ENCODE assay signal across 19 cellular contexts in the genomic region with DNA sequence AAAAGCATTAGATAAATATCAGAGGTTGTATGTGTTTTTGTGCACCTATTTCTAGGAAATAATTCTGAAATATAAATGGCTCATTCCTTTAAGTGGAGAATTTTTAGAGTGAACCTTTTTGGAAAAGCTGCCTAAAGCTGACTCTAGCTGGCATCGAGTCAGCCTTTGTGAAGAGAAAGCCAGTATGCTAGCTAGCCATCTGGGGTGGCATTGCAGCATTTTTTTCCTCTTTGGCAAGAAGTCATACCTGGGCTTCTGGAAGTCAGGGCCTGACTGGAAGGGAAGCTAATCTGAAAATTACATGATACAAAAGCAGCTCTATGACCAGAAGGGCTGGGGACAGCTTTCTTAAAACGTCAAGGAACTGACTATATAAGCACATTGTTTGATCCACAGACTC. TPM values are rescaled to one million over a fixed set of nuclear protein-coding genes. Genes with fewer than 3 reads are reported as not detected.
A peak's percentile ranks its signal among the peaks of the same experiment; 100 is the strongest.
DNase-seq lines count a peak whose midpoint lies in the region; ATAC-seq and TF ChIP-seq lines count a peak whose summit lies in the region.
"Had no signal": no experiment of that assay in that cellular context is flagged by ENCODE, and none has a peak within 500 bp of the region (broad histone marks: within the 10 kb centered on the region; RNA-seq: fewer than 3 reads in every experiment).

No MANE protein-coding gene starts in this region.

- H3K27ac ChIP-seq in CD8-positive, alpha-beta T cell (ENCODE audit: low read depth, low read length): no peak overlapping the region
- H3K27ac ChIP-seq in skeletal muscle tissue (ENCODE audit: low read depth, low read length) (peak overlapping the region; percentile 55), lower lobe of right lung (no peak overlapping the region), trophoblast cell (ENCODE audit: low read depth, low read length) (no peak overlapping the region)
- H3K27ac ChIP-seq: brain microvascular endothelial cell, HL-60, right lobe of liver had no signal

- CTCF ChIA-PET in CD8-positive, alpha-beta T cell (lab: Charles Lee): interaction anchor here (1.2 to 1.3 kb wide), 2 partner anchors 17 to 49 kb away, joined by 3 read pairs; no protein-coding TSS in a partner anchor

- H2AK5ac ChIP-seq in trophoblast cell (ENCODE audit: low read length): no peak overlapping the region

- no peak overlapping the region for H4K8ac ChIP-seq in trophoblast cell (ENCODE audit: low read depth, low read length)

- H3K9me3 ChIP-seq in CD8-positive, alpha-beta T cell (ENCODE audit: low read length): no peaks in the 10 kb centered on the region
- H3K9me3 ChIP-seq in skeletal muscle tissue (ENCODE audit: control insufficient read depth in 3 of 3, low read length in 3 of 3) (no peaks in the 10 kb centered on the region), lower lobe of right lung (no peaks in the 10 kb centered on the region), trophoblast cell (ENCODE audit: insufficient read depth, low read depth, low read length) (no peaks in the 10 kb centered on the region)
- H3K9me3 ChIP-seq: BE2C, esophagus muscularis mucosa, right lobe of liver had no signal

- no peaks in the 10 kb centered on the region for H3K4me1 ChIP-seq in CD8-positive, alpha-beta T cell (ENCODE audit: insufficient read depth, low read length)
- H3K4me1 ChIP-seq in skeletal muscle tissue (ENCODE audit: control insufficient read depth in 3 of 3, insufficient read depth in 3 of 3, low read length in 3 of 3) (peaks cover 5 to 16% (median 7%) of the 10 kb centered on the region in 3 donors), lower lobe of right lung (peaks cover 12% of the 10 kb centered on the region), trophoblast cell (ENCODE audit: control insufficient read depth in 1 of 2, insufficient read depth in 2 of 2, low read length in 2 of 2) (no peaks in the 10 kb centered on the region)
- H3K4me1 ChIP-seq: BE2C, right lobe of liver had no signal

- no peak overlapping the region for H3K23ac ChIP-seq in trophoblast cell (ENCODE audit: low read length)

- no peak overlapping the region for H3K4me3 ChIP-seq in CD8-positive, alpha-beta T cell (ENCODE audit: low read depth, low read length)
- no peak overlapping the region for H3K4me3 ChIP-seq in skeletal muscle tissue (ENCODE audit: low read length in 3 of 3)
- H3K4me3 ChIP-seq in lower lobe of right lung: no peak overlapping the region
- no peak overlapping the region for H3K4me3 ChIP-seq in trophoblast cell (ENCODE audit: low read depth, low read length)
- H3K4me3 ChIP-seq: esophagus muscularis mucosa, right lobe of liver had no signal

- H3K4me3 Mint-ChIP-seq in CD8-positive, alpha-beta T cell: no peak overlapping the region
- H3K4me3 Mint-ChIP-seq in effector memory CD8-positive, alpha-beta T cell: no peak overlapping the region
- H3K4me3 Mint-ChIP-seq: mesothelial cell of epicardium had no signal

- peaks cover 78% of the 10 kb centered on the region for H3K36me3 Mint-ChIP-seq in CD8-positive, alpha-beta T cell
- H3K36me3 Mint-ChIP-seq in effector memory CD8-positive, alpha-beta T cell (ENCODE audit: insufficient read depth): peaks cover 69% of the 10 kb centered on the region

- no peaks in the 10 kb centered on the region for H3K9me3 Mint-ChIP-seq in CD8-positive, alpha-beta T cell
- no peaks in the 10 kb centered on the region for H3K9me3 Mint-ChIP-seq in effector memory CD8-positive, alpha-beta T cell
- H3K9me3 Mint-ChIP-seq: mesothelial cell of epicardium had no signal

- H3K18ac ChIP-seq in trophoblast cell (ENCODE audit: low read length): no peak overlapping the region

- POLR2A ChIA-PET in CD8-positive, alpha-beta T cell (lab: Charles Lee): interaction anchor here (0.7 to 0.9 kb wide), 2 partner anchors 80 to 82 kb away, joined by 3 to 4 read pairs; no protein-coding TSS in a partner anchor

- no peak overlapping the region for H2BK120ac ChIP-seq in trophoblast cell (ENCODE audit: insufficient read depth, low read length, poor library complexity)

- H3K27me3 ChIP-seq in CD8-positive, alpha-beta T cell (ENCODE audit: insufficient read depth, low read length): no peaks in the 10 kb centered on the region
- H3K27me3 ChIP-seq in skeletal muscle tissue (ENCODE audit: control insufficient read depth in 3 of 3, insufficient read depth in 3 of 3, low read length in 3 of 3) (no peaks in the 10 kb centered on the region), lower lobe of right lung (ENCODE audit: low read depth) (no peaks in the 10 kb centered on the region), trophoblast cell (ENCODE audit: insufficient read depth, low read length) (no peaks in the 10 kb centered on the region)
- H3K27me3 ChIP-seq: BE2C, brain microvascular endothelial cell, esophagus muscularis mucosa, right lobe of liver had no signal

- no peak overlapping the region for H2AFZ ChIP-seq in trophoblast cell (ENCODE audit: insufficient read depth, low read length, poor library complexity)

- H3K4me1 Mint-ChIP-seq in CD8-positive, alpha-beta T cell (ENCODE audit: low read depth): peaks cover 54% of the 10 kb centered on the region
- peaks cover 10 to 30% of the 10 kb centered on the region in 2 donors for H3K4me1 Mint-ChIP-seq in effector memory CD8-positive, alpha-beta T cell (ENCODE audit: low read depth in 2 of 2)
- H3K4me1 Mint-ChIP-seq: mesothelial cell of epicardium had no signal

- WGBS in trophoblast cell (ENCODE audit: extremely low coverage, insufficient coverage, insufficient read length): no CpG with 5 or more reads among the region's 2 CpGs

- peak overlapping the region; percentile 52 for H3K27ac Mint-ChIP-seq in CD8-positive, alpha-beta T cell
- H3K27ac Mint-ChIP-seq in effector memory CD8-positive, alpha-beta T cell: peak overlapping the region; percentile 32 to 84
- H3K27ac Mint-ChIP-seq: mesothelial cell of epicardium had no signal

- H3K4me2 ChIP-seq in trophoblast cell (ENCODE audit: low read length): no peak overlapping the region

- DNase-seq in CD8-positive, alpha-beta T cell: no peak
- DNase-seq in NCI-H1694 treated with DMSO at 0.1 percent for 48 hours (lab: John Stamatoyannopoulos, UW) (peak; percentile 45), lower lobe of right lung (no peak), trophoblast cell (no peak)
- no peak for DNase-seq in effector memory CD8-positive, alpha-beta T cell
- DNase-seq: activated CD4-positive, CD25-positive, alpha-beta regulatory T cell treated with anti-CD3 and anti-CD28 coated beads, Interleukin-2, amount 50 U/mL, for 72 hours; activated naive CD4-positive, alpha-beta T cell treated with Interleukin-2 at 50 U/mL for 16 hours; BE2C; brain microvascular endothelial cell; islet precursor cell; MV-4-11; NCI-H2081 treated with DMSO at 0.1 percent for 48 hours; occipital lobe; right lobe of liver had no signal

- TF ChIP-seq CTCF in CD8-positive, alpha-beta T cell (IDR thresholded peaks at IDR 0.05): no peak
- no peak for TF ChIP-seq CTCF in lower lobe of right lung (IDR thresholded peaks at IDR 0.05)

- no peak overlapping the region for H4K12ac ChIP-seq in trophoblast cell (ENCODE audit: low read depth, low read length)

- H3K9ac ChIP-seq in skeletal muscle tissue (ENCODE audit: low read depth in 1 of 3, low read length in 3 of 3): no peak overlapping the region
- no peak overlapping the region for H3K9ac ChIP-seq in trophoblast cell (ENCODE audit: low read length)

- H3K36me3 ChIP-seq in CD8-positive, alpha-beta T cell (ENCODE audit: insufficient read depth, low read length): peaks cover 51% of the 10 kb centered on the region
- H3K36me3 ChIP-seq in skeletal muscle tissue (ENCODE audit: control insufficient read depth in 3 of 3, insufficient read depth in 3 of 3, low read length in 3 of 3) (peaks cover 26 to 48% (median 44%) of the 10 kb centered on the region in 3 donors), lower lobe of right lung (peaks cover 93% of the 10 kb centered on the region), trophoblast cell (ENCODE audit: control insufficient read depth in 1 of 2, insufficient read depth in 2 of 2, low read length in 2 of 2) (peaks cover 15 to 46% of the 10 kb centered on the region in 2 experiments)

- H4K91ac ChIP-seq in trophoblast cell (ENCODE audit: low read depth, low read length): no peak overlapping the region

- no peaks in the 10 kb centered on the region for H3K27me3 Mint-ChIP-seq in CD8-positive, alpha-beta T cell (ENCODE audit: low read depth)
- H3K27me3 Mint-ChIP-seq in effector memory CD8-positive, alpha-beta T cell: no peaks in the 10 kb centered on the region

- H3K79me2 ChIP-seq in trophoblast cell (ENCODE audit: control insufficient read depth, insufficient read depth, low read length, poor library complexity): peaks cover 2% of the 10 kb centered on the region

- H2BK5ac ChIP-seq in trophoblast cell (ENCODE audit: low read depth, low read length, poor library complexity): no peak overlapping the region

- intact Hi-C loops in CD8-positive, alpha-beta T cell (cut with DNase I, micrococcal nuclease): loop anchor here in 1 of 2 experiments (2.0 kb wide), 1 partner anchor 16 kb away; no protein-coding TSS in a partner anchor
- intact Hi-C loops in lower lobe of right lung (cut with DNase I): no loop called here

- no peak overlapping the region for H2BK12ac ChIP-seq in trophoblast cell (ENCODE audit: low read length)

- no peak for ATAC-seq in CD8-positive, alpha-beta T cell
- no peak for ATAC-seq in effector memory CD8-positive, alpha-beta T cell (replicated peaks)
- no peak for ATAC-seq in lower lobe of right lung
- ATAC-seq in HG02571 (IDR thresholded peaks at IDR 0.05; ENCODE audit: unreplicated experiment): no peak
- ATAC-seq: right lobe of liver had no signal

- H3K79me1 ChIP-seq in trophoblast cell (ENCODE audit: low read length): no peaks in the 10 kb centered on the region

- no peak overlapping the region for H3K14ac ChIP-seq in trophoblast cell (ENCODE audit: low read length)

- no peak overlapping the region for H3K4ac ChIP-seq in trophoblast cell (ENCODE audit: low read depth, low read length)

RNA-seq across cellular contexts. Expression of a gene that starts 19.7 kb away (rescaled TPM):
- 100 to 1,000 TPM; 168 to 177 TPM for total RNA-seq in CD8-positive, alpha-beta T cell
- total RNA-seq in skeletal muscle tissue: 18.8 TPM
- 120 TPM for total RNA-seq in lower lobe of right lung
- polyA plus RNA-seq in trophoblast cell (2013): 178 and 179 TPM in 2 replicates

RNA-seq across cellular contexts. Expression of a gene that starts 53.7 kb away (rescaled TPM):
- total RNA-seq in CD8-positive, alpha-beta T cell: 10 to 100 TPM; 84.6 to 92.5 TPM
- total RNA-seq in skeletal muscle tissue (32.4 TPM), lower lobe of right lung (61.9 TPM)
- 79.6 and 80.2 TPM in 2 replicates for polyA plus RNA-seq in trophoblast cell (2013)
